In genomic region chr18:51908598-51908944, GRCh38 we compare ENCODE assay signal across 31 cellular contexts.
"Had no signal": no experiment of that assay in that cellular context is flagged by ENCODE, and none has a peak within 500 bp of the region (broad histone marks: within the 10 kb centered on the region; RNA-seq: fewer than 3 reads in every experiment).

No MANE protein-coding gene starts in this region.

- H3K4me3 Mint-ChIP-seq: activated CD4-positive, alpha-beta memory T cell treated with anti-CD3 and anti-CD28 coated beads, Interleukin-2, amount 10 ng/mL, durations not matched to agents 7 days and 5 days; activated CD8-positive, alpha-beta memory T cell treated with anti-CD3 and anti-CD28 coated beads, Interleukin-2, amount 10 ng/mL, durations not matched to agents 7 days and 5 days; activated naive CD8-positive, alpha-beta T cell treated with anti-CD3 and anti-CD28 coated beads for 36 hours; T-helper 2 cell treated with Interferon-gamma antibody and Interleukin-4, amounts not matched to agents 5 μg/mL and 100 μg/mL, for 36 hours had no signal

- H3K4me1 ChIP-seq: SJCRH30 had no signal

- H3K9me3 Mint-ChIP-seq: activated CD4-positive, alpha-beta memory T cell treated with anti-CD3 and anti-CD28 coated beads, Interleukin-2, amount 10 ng/mL, durations not matched to agents 7 days and 5 days; activated naive CD8-positive, alpha-beta T cell treated with anti-CD3 and anti-CD28 coated beads for 36 hours had no signal

- H3K27ac Mint-ChIP-seq: activated CD4-positive, alpha-beta memory T cell treated with anti-CD3 and anti-CD28 coated beads, Interleukin-2, amount 10 ng/mL, durations not matched to agents 7 days and 5 days; activated CD8-positive, alpha-beta memory T cell treated with anti-CD3 and anti-CD28 coated beads, Interleukin-2, amount 10 ng/mL, durations not matched to agents 7 days and 5 days; activated naive CD8-positive, alpha-beta T cell treated with anti-CD3 and anti-CD28 coated beads for 36 hours; T-helper 2 cell treated with Interferon-gamma antibody and Interleukin-4, amounts not matched to agents 5 μg/mL and 100 μg/mL, for 36 hours had no signal

- H3K36me3 Mint-ChIP-seq: activated CD8-positive, alpha-beta memory T cell treated with anti-CD3 and anti-CD28 coated beads, Interleukin-2, amount 10 ng/mL, durations not matched to agents 7 days and 5 days; activated naive CD8-positive, alpha-beta T cell treated with anti-CD3 and anti-CD28 coated beads for 36 hours had no signal

- H3K36me3 ChIP-seq: brain microvascular endothelial cell, SJCRH30 had no signal

- H3K27ac ChIP-seq: brain microvascular endothelial cell, SJCRH30, SK-N-MC had no signal

- H3K9me3 ChIP-seq: SJCRH30 had no signal

- ATAC-seq: activated CD4-positive, CD25-positive, alpha-beta regulatory T cell treated with anti-CD3 and anti-CD28 coated beads, Interleukin-2, amount 50 U/mL, for 24 hours; activated CD8-positive, alpha-beta memory T cell treated with anti-CD3 and anti-CD28 coated beads, Interleukin-2, amount 10 ng/mL, durations not matched to agents 7 days and 5 days; Panc1 had no signal

- DNase-seq: activated CD4-positive, alpha-beta memory T cell treated with anti-CD3 and anti-CD28 coated beads, Interleukin-2, amount 10 ng/mL, durations not matched to agents 7 days and 5 days; activated CD4-positive, alpha-beta T cell treated with anti-CD3 and anti-CD28 coated beads for 4 hours; activated CD8-positive, alpha-beta memory T cell treated with anti-CD3 and anti-CD28 coated beads for 24 hours; activated CD8-positive, alpha-beta memory T cell treated with anti-CD3 and anti-CD28 coated beads, Interleukin-2, amount 10 ng/mL, durations not matched to agents 7 days and 5 days; activated CD8-positive, alpha-beta memory T cell treated with anti-CD3 and anti-CD28 coated beads, Interleukin-2, amount 50 U/mL, for 48 hours; activated effector memory CD4-positive, alpha-beta T cell treated with Interleukin-2 at 50 U/mL for 16 hours; activated naive CD4-positive, alpha-beta T cell treated with anti-CD3 and anti-CD28 coated beads, Interleukin-2, amount 50 U/mL, for 16 hours; activated naive CD8-positive, alpha-beta T cell treated with anti-CD3 and anti-CD28 coated beads for 36 hours; activated T-cell treated with anti-CD3 and anti-CD28 coated beads, Interleukin-2, amount 50 U/mL, for 48 hours; amniotic stem cell; aorta; brain microvascular endothelial cell; central memory CD4-positive, alpha-beta T cell; KG1; MM.1S; MV-4-11; NCI-H1092; NCI-H1436 treated with DMSO at 0.1 percent for 48 hours; NCI-H187; NCI-H2029 treated with DMSO at 0.1 percent for 48 hours; NCI-H2107; NCI-H2171; NCI-H510A treated with DMSO at 0.1 percent for 48 hours; NCI-H69; NCI-H82; SHP77; SJCRH30 had no signal

- H3K4me3 ChIP-seq: SJCRH30, SK-N-MC had no signal

- H3K4me1 Mint-ChIP-seq: activated CD4-positive, alpha-beta memory T cell treated with anti-CD3 and anti-CD28 coated beads, Interleukin-2, amount 10 ng/mL, durations not matched to agents 7 days and 5 days; activated CD8-positive, alpha-beta memory T cell treated with anti-CD3 and anti-CD28 coated beads, Interleukin-2, amount 10 ng/mL, durations not matched to agents 7 days and 5 days; activated naive CD8-positive, alpha-beta T cell treated with anti-CD3 and anti-CD28 coated beads for 36 hours had no signal

- H3K27me3 Mint-ChIP-seq: activated CD4-positive, alpha-beta memory T cell treated with anti-CD3 and anti-CD28 coated beads, Interleukin-2, amount 10 ng/mL, durations not matched to agents 7 days and 5 days; activated CD8-positive, alpha-beta memory T cell treated with anti-CD3 and anti-CD28 coated beads, Interleukin-2, amount 10 ng/mL, durations not matched to agents 7 days and 5 days; activated naive CD8-positive, alpha-beta T cell treated with anti-CD3 and anti-CD28 coated beads for 36 hours had no signal

- H3K27me3 ChIP-seq: brain microvascular endothelial cell, SJCRH30 had no signal
